ENCODE assay signal across 2 cellular contexts in genomic region chrX:46380148-46380752, GRCh38.
TF ChIP-seq lines count a peak whose summit lies in the region.

No MANE protein-coding gene starts in this region.

TF ChIP-seq in SK-N-SH, 30 proteins besides CTCF, POLR2A, EP300 and RAD21 (continued from another document):
- TF ChIP-seq REST (IDR thresholded peaks at IDR 0.05; ENCODE audit: low read depth, low read length) (no peak), MEF2A (IDR thresholded peaks at IDR 0.05; ENCODE audit: borderline replicate concordance, low read depth) (no peak), GATA2 (CRISPR knock-in tag; IDR thresholded peaks at IDR 0.05) (no peak), JUND (IDR thresholded peaks at IDR 0.05) (no peak), FOXM1 (IDR thresholded peaks at IDR 0.05; ENCODE audit: low read depth) (no peak), ZBTB33 (IDR thresholded peaks at IDR 0.05; ENCODE audit: borderline replicate concordance, low read depth) (no peak), ELF1 (IDR thresholded peaks at IDR 0.05) (no peak)
- TF ChIP-seq, protein P1, sequence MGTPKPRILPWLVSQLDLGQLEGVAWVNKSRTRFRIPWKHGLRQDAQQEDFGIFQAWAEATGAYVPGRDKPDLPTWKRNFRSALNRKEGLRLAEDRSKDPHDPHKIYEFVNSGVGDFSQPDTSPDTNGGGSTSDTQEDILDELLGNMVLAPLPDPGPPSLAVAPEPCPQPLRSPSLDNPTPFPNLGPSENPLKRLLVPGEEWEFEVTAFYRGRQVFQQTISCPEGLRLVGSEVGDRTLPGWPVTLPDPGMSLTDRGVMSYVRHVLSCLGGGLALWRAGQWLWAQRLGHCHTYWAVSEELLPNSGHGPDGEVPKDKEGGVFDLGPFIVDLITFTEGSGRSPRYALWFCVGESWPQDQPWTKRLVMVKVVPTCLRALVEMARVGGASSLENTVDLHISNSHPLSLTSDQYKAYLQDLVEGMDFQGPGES (IDR thresholded peaks at IDR 0.05; ENCODE audit: low read depth, low read length), result no peak
- TF ChIP-seq, protein P2, sequence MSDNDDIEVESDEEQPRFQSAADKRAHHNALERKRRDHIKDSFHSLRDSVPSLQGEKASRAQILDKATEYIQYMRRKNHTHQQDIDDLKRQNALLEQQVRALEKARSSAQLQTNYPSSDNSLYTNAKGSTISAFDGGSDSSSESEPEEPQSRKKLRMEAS (IDR thresholded peaks at IDR 0.05; ENCODE audit: low read depth), result no peak

TF ChIP-seq in SK-N-SH treated with all-trans-retinoic acid at 6 μM for 48 hours, 23 proteins besides CTCF, POLR2A, EP300 and RAD21 (continued from another document):
- TF ChIP-seq, protein P3, sequence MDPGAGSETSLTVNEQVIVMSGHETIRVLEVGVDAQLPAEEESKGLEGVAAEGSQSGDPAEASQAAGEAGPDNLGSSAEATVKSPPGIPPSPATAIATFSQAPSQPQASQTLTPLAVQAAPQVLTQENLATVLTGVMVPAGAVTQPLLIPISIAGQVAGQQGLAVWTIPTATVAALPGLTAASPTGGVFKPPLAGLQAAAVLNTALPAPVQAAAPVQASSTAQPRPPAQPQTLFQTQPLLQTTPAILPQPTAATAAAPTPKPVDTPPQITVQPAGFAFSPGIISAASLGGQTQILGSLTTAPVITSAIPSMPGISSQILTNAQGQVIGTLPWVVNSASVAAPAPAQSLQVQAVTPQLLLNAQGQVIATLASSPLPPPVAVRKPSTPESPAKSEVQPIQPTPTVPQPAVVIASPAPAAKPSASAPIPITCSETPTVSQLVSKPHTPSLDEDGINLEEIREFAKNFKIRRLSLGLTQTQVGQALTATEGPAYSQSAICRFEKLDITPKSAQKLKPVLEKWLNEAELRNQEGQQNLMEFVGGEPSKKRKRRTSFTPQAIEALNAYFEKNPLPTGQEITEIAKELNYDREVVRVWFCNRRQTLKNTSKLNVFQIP (CRISPR knock-in tag; IDR thresholded peaks at IDR 0.05; ENCODE audit: borderline replicate concordance, low read depth), result no peak
